In genomic region chr10:74813860-74814259, GRCh38 we compare ENCODE assay signal across 2 cellular contexts.
TF ChIP-seq lines count a peak whose summit lies in the region.

No MANE protein-coding gene starts in this region.

TF ChIP-seq in GM23338, 12 proteins besides CTCF, POLR2A, EP300 and RAD21 (continued from another document):
- TF ChIP-seq STAT1 (IDR thresholded peaks at IDR 0.05; ENCODE audit: unreplicated experiment): no peak
- TF ChIP-seq, protein P1, sequence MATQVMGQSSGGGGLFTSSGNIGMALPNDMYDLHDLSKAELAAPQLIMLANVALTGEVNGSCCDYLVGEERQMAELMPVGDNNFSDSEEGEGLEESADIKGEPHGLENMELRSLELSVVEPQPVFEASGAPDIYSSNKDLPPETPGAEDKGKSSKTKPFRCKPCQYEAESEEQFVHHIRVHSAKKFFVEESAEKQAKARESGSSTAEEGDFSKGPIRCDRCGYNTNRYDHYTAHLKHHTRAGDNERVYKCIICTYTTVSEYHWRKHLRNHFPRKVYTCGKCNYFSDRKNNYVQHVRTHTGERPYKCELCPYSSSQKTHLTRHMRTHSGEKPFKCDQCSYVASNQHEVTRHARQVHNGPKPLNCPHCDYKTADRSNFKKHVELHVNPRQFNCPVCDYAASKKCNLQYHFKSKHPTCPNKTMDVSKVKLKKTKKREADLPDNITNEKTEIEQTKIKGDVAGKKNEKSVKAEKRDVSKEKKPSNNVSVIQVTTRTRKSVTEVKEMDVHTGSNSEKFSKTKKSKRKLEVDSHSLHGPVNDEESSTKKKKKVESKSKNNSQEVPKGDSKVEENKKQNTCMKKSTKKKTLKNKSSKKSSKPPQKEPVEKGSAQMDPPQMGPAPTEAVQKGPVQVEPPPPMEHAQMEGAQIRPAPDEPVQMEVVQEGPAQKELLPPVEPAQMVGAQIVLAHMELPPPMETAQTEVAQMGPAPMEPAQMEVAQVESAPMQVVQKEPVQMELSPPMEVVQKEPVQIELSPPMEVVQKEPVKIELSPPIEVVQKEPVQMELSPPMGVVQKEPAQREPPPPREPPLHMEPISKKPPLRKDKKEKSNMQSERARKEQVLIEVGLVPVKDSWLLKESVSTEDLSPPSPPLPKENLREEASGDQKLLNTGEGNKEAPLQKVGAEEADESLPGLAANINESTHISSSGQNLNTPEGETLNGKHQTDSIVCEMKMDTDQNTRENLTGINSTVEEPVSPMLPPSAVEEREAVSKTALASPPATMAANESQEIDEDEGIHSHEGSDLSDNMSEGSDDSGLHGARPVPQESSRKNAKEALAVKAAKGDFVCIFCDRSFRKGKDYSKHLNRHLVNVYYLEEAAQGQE (IDR thresholded peaks at IDR 0.05; ENCODE audit: unreplicated experiment): no peak
- no peak for TF ChIP-seq EZH2 (IDR thresholded peaks at IDR 0.05; ENCODE audit: low read depth, unreplicated experiment)
- TF ChIP-seq POLR2AphosphoS5 (IDR thresholded peaks at IDR 0.05; ENCODE audit: low read depth): no peak
- TF ChIP-seq, protein P2, sequence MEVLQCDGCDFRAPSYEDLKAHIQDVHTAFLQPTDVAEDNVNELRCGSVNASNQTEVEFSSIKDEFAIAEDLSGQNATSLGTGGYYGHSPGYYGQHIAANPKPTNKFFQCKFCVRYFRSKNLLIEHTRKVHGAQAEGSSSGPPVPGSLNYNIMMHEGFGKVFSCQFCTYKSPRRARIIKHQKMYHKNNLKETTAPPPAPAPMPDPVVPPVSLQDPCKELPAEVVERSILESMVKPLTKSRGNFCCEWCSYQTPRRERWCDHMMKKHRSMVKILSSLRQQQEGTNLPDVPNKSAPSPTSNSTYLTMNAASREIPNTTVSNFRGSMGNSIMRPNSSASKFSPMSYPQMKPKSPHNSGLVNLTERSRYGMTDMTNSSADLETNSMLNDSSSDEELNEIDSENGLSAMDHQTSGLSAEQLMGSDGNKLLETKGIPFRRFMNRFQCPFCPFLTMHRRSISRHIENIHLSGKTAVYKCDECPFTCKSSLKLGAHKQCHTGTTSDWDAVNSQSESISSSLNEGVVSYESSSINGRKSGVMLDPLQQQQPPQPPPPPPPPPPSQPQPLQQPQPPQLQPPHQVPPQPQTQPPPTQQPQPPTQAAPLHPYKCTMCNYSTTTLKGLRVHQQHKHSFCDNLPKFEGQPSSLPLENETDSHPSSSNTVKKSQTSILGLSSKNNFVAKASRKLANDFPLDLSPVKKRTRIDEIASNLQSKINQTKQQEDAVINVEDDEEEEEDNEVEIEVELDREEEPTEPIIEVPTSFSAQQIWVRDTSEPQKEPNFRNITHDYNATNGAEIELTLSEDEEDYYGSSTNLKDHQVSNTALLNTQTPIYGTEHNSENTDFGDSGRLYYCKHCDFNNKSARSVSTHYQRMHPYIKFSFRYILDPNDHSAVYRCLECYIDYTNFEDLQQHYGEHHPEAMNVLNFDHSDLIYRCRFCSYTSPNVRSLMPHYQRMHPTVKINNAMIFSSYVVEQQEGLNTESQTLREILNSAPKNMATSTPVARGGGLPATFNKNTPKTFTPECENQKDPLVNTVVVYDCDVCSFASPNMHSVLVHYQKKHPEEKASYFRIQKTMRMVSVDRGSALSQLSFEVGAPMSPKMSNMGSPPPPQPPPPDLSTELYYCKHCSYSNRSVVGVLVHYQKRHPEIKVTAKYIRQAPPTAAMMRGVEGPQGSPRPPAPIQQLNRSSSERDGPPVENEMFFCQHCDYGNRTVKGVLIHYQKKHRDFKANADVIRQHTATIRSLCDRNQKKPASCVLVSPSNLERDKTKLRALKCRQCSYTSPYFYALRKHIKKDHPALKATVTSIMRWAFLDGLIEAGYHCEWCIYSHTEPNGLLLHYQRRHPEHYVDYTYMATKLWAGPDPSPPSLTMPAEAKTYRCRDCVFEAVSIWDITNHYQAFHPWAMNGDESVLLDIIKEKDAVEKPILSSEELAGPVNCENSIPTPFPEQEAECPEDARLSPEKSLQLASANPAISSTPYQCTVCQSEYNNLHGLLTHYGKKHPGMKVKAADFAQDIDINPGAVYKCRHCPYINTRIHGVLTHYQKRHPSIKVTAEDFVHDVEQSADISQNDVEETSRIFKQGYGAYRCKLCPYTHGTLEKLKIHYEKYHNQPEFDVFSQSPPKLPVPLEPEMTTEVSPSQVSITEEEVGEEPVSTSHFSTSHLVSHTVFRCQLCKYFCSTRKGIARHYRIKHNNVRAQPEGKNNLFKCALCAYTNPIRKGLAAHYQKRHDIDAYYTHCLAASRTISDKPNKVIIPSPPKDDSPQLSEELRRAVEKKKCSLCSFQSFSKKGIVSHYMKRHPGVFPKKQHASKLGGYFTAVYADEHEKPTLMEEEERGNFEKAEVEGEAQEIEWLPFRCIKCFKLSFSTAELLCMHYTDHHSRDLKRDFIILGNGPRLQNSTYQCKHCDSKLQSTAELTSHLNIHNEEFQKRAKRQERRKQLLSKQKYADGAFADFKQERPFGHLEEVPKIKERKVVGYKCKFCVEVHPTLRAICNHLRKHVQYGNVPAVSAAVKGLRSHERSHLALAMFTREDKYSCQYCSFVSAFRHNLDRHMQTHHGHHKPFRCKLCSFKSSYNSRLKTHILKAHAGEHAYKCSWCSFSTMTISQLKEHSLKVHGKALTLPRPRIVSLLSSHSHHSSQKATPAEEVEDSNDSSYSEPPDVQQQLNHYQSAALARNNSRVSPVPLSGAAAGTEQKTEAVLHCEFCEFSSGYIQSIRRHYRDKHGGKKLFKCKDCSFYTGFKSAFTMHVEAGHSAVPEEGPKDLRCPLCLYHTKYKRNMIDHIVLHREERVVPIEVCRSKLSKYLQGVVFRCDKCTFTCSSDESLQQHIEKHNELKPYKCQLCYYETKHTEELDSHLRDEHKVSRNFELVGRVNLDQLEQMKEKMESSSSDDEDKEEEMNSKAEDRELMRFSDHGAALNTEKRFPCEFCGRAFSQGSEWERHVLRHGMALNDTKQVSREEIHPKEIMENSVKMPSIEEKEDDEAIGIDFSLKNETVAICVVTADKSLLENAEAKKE (CRISPR knock-in tag; IDR thresholded peaks at IDR 0.05): no peak
- no peak for TF ChIP-seq ZNF331 (CRISPR knock-in tag; IDR thresholded peaks at IDR 0.05; ENCODE audit: low read depth)
- no peak for TF ChIP-seq CREB1 (CRISPR knock-in tag; IDR thresholded peaks at IDR 0.05; ENCODE audit: low read depth)
- TF ChIP-seq ETS1 (IDR thresholded peaks at IDR 0.05): no peak

TF ChIP-seq in neural cell, 6 proteins besides CTCF, POLR2A, EP300 and RAD21 (continued from another document):
- TF ChIP-seq, protein P1 (IDR thresholded peaks at IDR 0.05; ENCODE audit: borderline replicate concordance): no peak
- TF ChIP-seq MXI1 (conservative IDR thresholded peaks at IDR 0.05; ENCODE audit: poor library complexity, severe bottlenecking) (no peak), SMC3 (conservative IDR thresholded peaks at IDR 0.05; ENCODE audit: poor library complexity) (no peak), TAF1 (IDR thresholded peaks at IDR 0.05; ENCODE audit: low read depth) (no peak)
